In genomic region chr4:108166038-108166437, GRCh38 we compare ENCODE assay signal across 9 cellular contexts. TPM values are rescaled to one million over a fixed set of nuclear protein-coding genes. Genes with fewer than 3 reads are reported as not detected.
DNase-seq lines count a peak whose midpoint lies in the region; ATAC-seq, FAIRE-seq and TF ChIP-seq lines count a peak whose summit lies in the region.
"Had no signal": no experiment of that assay in that cellular context is flagged by ENCODE, and none has a peak within 500 bp of the region (broad histone marks: within the 10 kb centered on the region; RNA-seq: fewer than 3 reads in every experiment).

No MANE protein-coding gene starts in this region.

- no peak overlapping the region for H3K18ac ChIP-seq in H1 (ENCODE audit: extremely low read depth, low read length)

- no peak overlapping the region for H3K4ac ChIP-seq in H1 (replicated peaks; ENCODE audit: insufficient read length, low read depth, low read length)

- H3K36me3 ChIP-seq in HEK293 (ENCODE audit: control insufficient read depth in 2 of 2, insufficient read depth in 1 of 2, low read length in 2 of 2) (peaks cover 0 to 15% of the 10 kb centered on the region in 2 experiments; a peak in 2 of 3 replicates), H1 (ENCODE audit: control insufficient read depth in 2 of 4, insufficient read depth in 4 of 4, low read length in 3 of 4) (no peaks in the 10 kb centered on the region; a peak in 1 of 8 replicates)

- WGBS in H1 (ENCODE audit: extremely low coverage in 1 of 2, insufficient coverage in 1 of 2, insufficient read length in 1 of 2, insufficient replicate concordance in 2 of 2, low coverage in 1 of 2, low lambda C conversion rate in 2 of 2, missing lambda C conversion rate in 1 of 2), 2 experiments = 11% methylated on average over 12 of the region's 12 CpGs; no CpG with 5 or more reads in 1 of the 2 experiments

- H4K5ac ChIP-seq in H1 (ENCODE audit: insufficient read length, low read depth, low read length) = no peak overlapping the region

- TF ChIP-seq POLR2A in H1 (IDR thresholded peaks at IDR 0.05; ENCODE audit: control extremely low read depth in 1 of 2, low read depth in 2 of 2, low read length in 2 of 2) (no peak), GM18505 (IDR thresholded peaks at IDR 0.05; ENCODE audit: borderline replicate concordance, extremely low read depth, insufficient read depth, insufficient read length) (no peak)

- H2BK5ac ChIP-seq in H1 (ENCODE audit: low read depth, low read length) = no peak overlapping the region

- FAIRE-seq in H1 (lab: Jason Lieb, UNC) = no peak

- no peak overlapping the region for H3K23ac ChIP-seq in H1 (ENCODE audit: insufficient read length)

- H3K56ac ChIP-seq in H1 (replicated peaks; ENCODE audit: insufficient read length, low read depth, low read length) = no peak overlapping the region

- H2BK120ac ChIP-seq in H1 (replicated peaks; ENCODE audit: low read depth, low read length) = no peak overlapping the region

- H2BK15ac ChIP-seq in H1 (ENCODE audit: low read length) = no peak overlapping the region

- TF ChIP-seq EP300 in H1 (IDR thresholded peaks at IDR 0.05; ENCODE audit: borderline replicate concordance in 1 of 2, low read depth in 2 of 2, low read length in 2 of 2) = no peak

- H3K27me3 ChIP-seq in H1 (replicated peaks in 1 of 4; ENCODE audit: control insufficient read depth in 3 of 4, extremely low read depth in 1 of 4, insufficient read depth in 3 of 4, low read length in 3 of 4) = peaks cover 42 to 79% (median 66%) of the 10 kb centered on the region in 4 experiments

- H4K20me1 ChIP-seq in H1 (replicated peaks in 1 of 2; ENCODE audit: control insufficient read depth in 1 of 2, insufficient read depth in 2 of 2, low read length in 2 of 2) = peaks cover 3 to 9% of the 10 kb centered on the region in 2 experiments

- H3K9me3 ChIP-seq in HEK293 (ENCODE audit: control insufficient read depth, insufficient read depth, low read depth, low read length) = no peaks in the 10 kb centered on the region
- no peaks in the 10 kb centered on the region for H3K9me3 ChIP-seq in H1 (ENCODE audit: insufficient read depth in 2 of 2, low read depth in 1 of 2, low read length in 1 of 2)

- peak; percentile 21 to 42 for DNase-seq in activated CD4-positive, alpha-beta T cell treated with anti-CD3 and anti-CD28 coated beads for 4 hours
- no peak for DNase-seq in H1 (ENCODE audit: low read depth in 1 of 2, low spot score in 2 of 2)
- DNase-seq in stimulated activated CD4-positive, alpha-beta T cell treated with anti-CD3 and anti-CD28 coated beads, Interleukin-15, amount 100 ng/mL, for 24 hours = peak; percentile 61
- DNase-seq in left ventricle myocardium superior = no peak
- DNase-seq: NCI-H446 treated with DMSO at 0.1 percent for 48 hours had no signal

- no peaks in the 10 kb centered on the region for H3K79me2 ChIP-seq in H1 (ENCODE audit: control insufficient read depth in 1 of 2, insufficient read depth in 2 of 2, low read length in 2 of 2)

- H3K14ac ChIP-seq in H1 (ENCODE audit: insufficient read length) = no peak overlapping the region

- peaks cover 23% of the 10 kb centered on the region for H3K23me2 ChIP-seq in H1 (ENCODE audit: low read depth, low read length)

- H3K79me1 ChIP-seq in H1 (ENCODE audit: low read depth, low read length) = no peaks in the 10 kb centered on the region

- H3K27ac ChIP-seq in HEK293 (ENCODE audit: extremely low read depth, low read depth, low read length) (no peak overlapping the region), H1 (ENCODE audit: low read depth, low read length) (no peak overlapping the region)

- no peak overlapping the region for H2BK20ac ChIP-seq in H1 (ENCODE audit: low read length)

- TF ChIP-seq CTCF in HEK293 (tag by site-specific recombination; IDR thresholded peaks at IDR 0.05) = no peak
- no peak for TF ChIP-seq CTCF in H1 (IDR thresholded peaks at IDR 0.05; ENCODE audit: control extremely low read depth in 1 of 3, insufficient read depth in 1 of 3, low read depth in 1 of 3, low read length in 3 of 3)

- ATAC-seq in GM21360 (IDR thresholded peaks at IDR 0.05; ENCODE audit: unreplicated experiment) (no peak), GM18505 (IDR thresholded peaks at IDR 0.05; ENCODE audit: unreplicated experiment) (no peak), HG03565 (IDR thresholded peaks at IDR 0.05; ENCODE audit: unreplicated experiment) (no peak), left ventricle myocardium superior (no peak)

- H3K4me1 ChIP-seq in HEK293 (ENCODE audit: control insufficient read depth, insufficient read depth, low read length) (peaks cover 3% of the 10 kb centered on the region), H1 (replicated peaks in 1 of 4; ENCODE audit: control insufficient read depth in 3 of 4, insufficient read depth in 4 of 4, low read length in 3 of 4) (peaks cover 6 to 27% (median 9%) of the 10 kb centered on the region in 4 experiments; a peak in 6 of 7 replicates)

- CTCF ChIA-PET in HEK293 (lab: Yijun Ruan, JAX) = no interaction called here
- CTCF ChIA-PET in H1 (lab: Charles Lee; ENCODE audit: partially characterized antibody) = interaction anchor here (1.1 to 1.3 kb wide), 2 partner anchors 9 to 35 kb away, joined by 4 read pairs; no protein-coding TSS in a partner anchor

- peak overlapping the region; percentile 87 to 96 for H3K4me2 ChIP-seq in H1 (ENCODE audit: insufficient read depth in 1 of 2, low read depth in 2 of 2, low read length in 2 of 2)

- no peak overlapping the region for H2AK5ac ChIP-seq in H1 (ENCODE audit: low read depth, low read length)

- no peak overlapping the region for H2BK12ac ChIP-seq in H1 (ENCODE audit: low read depth, low read length)

- H3K9ac ChIP-seq in H1 (replicated peaks in 1 of 4; ENCODE audit: extremely low read depth in 1 of 4, low read depth in 3 of 4, low read length in 3 of 4) = no peak overlapping the region; a peak in 1 of 7 replicates

- H4K8ac ChIP-seq in H1 (ENCODE audit: extremely low read depth, insufficient read depth, low read length) = no peak overlapping the region

- POLR2A ChIA-PET in HEK293 (lab: Yijun Ruan, JAX) = interaction anchor here (0.6 kb wide), 1 partner anchor 117 kb away, joined by 3 read pairs; no protein-coding TSS in a partner anchor
- POLR2A ChIA-PET in H1 (lab: Charles Lee; ENCODE audit: partially characterized antibody) = no interaction called here

- intact Hi-C loops in left ventricle myocardium superior (cut with micrococcal nuclease) = no loop called here

- no peak for TF ChIP-seq RAD21 in H1 (IDR thresholded peaks at IDR 0.05 in 1 of 2, conservative IDR thresholded peaks at IDR 0.05 in 1 of 2; ENCODE audit: low read depth in 2 of 2, low read length in 2 of 2)

- H3K4me3 ChIP-seq in HEK293 (ENCODE audit: low read depth, low read length) (peak overlapping the region; percentile 72), H1 (ENCODE audit: extremely low read depth in 1 of 4, insufficient read depth in 2 of 4, low read depth in 3 of 4, low read length in 4 of 4) (peak overlapping the region; percentile 52 to 76 (median 66); a peak in 6 of 8 replicates)

- H2AFZ ChIP-seq in H1 (ENCODE audit: low read length) = no peak overlapping the region

- H4K91ac ChIP-seq in H1 (replicated peaks; ENCODE audit: insufficient read length, low read length) = no peak overlapping the region

TF ChIP-seq in HEK293, 187 proteins besides CTCF, POLR2A, EP300 and RAD21:
- TF ChIP-seq ZNF521 (tag by site-specific recombination; IDR thresholded peaks at IDR 0.05) = no peak

TF ChIP-seq in H1, 55 proteins besides CTCF, POLR2A, EP300 and RAD21 (continues in another document):
- TF ChIP-seq RNF2 (IDR thresholded peaks at IDR 0.05; ENCODE audit: borderline replicate concordance, low read depth, low read length, missing control alignments, poor library complexity, severe bottlenecking) = peak; percentile 73
- no peak for TF ChIP-seq JUND (IDR thresholded peaks at IDR 0.05; ENCODE audit: low read length)
- TF ChIP-seq RFX5 (IDR thresholded peaks at IDR 0.05; ENCODE audit: borderline replicate concordance, low read depth, low read length) = no peak
- no peak for TF ChIP-seq SP4 (IDR thresholded peaks at IDR 0.05; ENCODE audit: low read length)
- no peak for TF ChIP-seq E2F6 (IDR thresholded peaks at IDR 0.05)
- no peak for TF ChIP-seq SIRT6 (IDR thresholded peaks at IDR 0.05; ENCODE audit: low read length)
- no peak for TF ChIP-seq BCL11A (IDR thresholded peaks at IDR 0.05; ENCODE audit: low read depth in 2 of 2, low read length in 2 of 2)
- no peak for TF ChIP-seq CBX8 (IDR thresholded peaks at IDR 0.05; ENCODE audit: borderline replicate concordance, low read depth, low read length)
- no peak for TF ChIP-seq ATF2 (IDR thresholded peaks at IDR 0.05; ENCODE audit: low read length)
- no peak for TF ChIP-seq MAFK (IDR thresholded peaks at IDR 0.05; ENCODE audit: low read depth, low read length)
- no peak for TF ChIP-seq SP1 (IDR thresholded peaks at IDR 0.05; ENCODE audit: low read depth, low read length)
- TF ChIP-seq EZH2 (IDR thresholded peaks at IDR 0.05; ENCODE audit: low read depth, low read length, severe bottlenecking) = no peak

RNA-seq across cellular contexts. Expression of gene LEF1, which starts 2.7 kb away (rescaled TPM):
- total RNA-seq in H1 (2021; fragmentation: NEBNext Ultra II Directional; extraction: Animal tissue kit (Norgen Biotek cat#: 25700)) = 0.67 and 2.6 TPM in 2 replicates
- 3.6 and 5.2 TPM in 2 replicates for polyA plus RNA-seq in H1 (2011; rRNA removed)
- 3.1 TPM for polyA plus RNA-seq in H1 (2011; cell fraction: cytosol; rRNA removed)
- 3.4 TPM for polyA plus RNA-seq in H1 (2011; cell fraction: nucleus; rRNA removed)
- polyA plus RNA-seq in H1 (2012, experiment 1 of 2) = 1.3 to 2.7 TPM (median 2.0 TPM) in 4 replicates
- 0.62 TPM for polyA plus RNA-seq in H1 (2012, experiment 2 of 2)
- polyA plus RNA-seq in H1 (2013, experiment 1 of 2) = 0.12 TPM
- polyA plus RNA-seq in H1 (2013, experiment 2 of 2) = 0.20 TPM
- 3.6 and 5.4 TPM in 2 replicates for polyA minus RNA-seq in H1 (2011; rRNA and poly(A)+ RNA removed)
- 1.6 TPM for polyA minus RNA-seq in H1 (2011; cell fraction: cytosol; rRNA and poly(A)+ RNA removed)
- 4.3 TPM for polyA minus RNA-seq in H1 (2011; cell fraction: nucleus; rRNA and poly(A)+ RNA removed)
- 0.47 TPM for total RNA-seq in left ventricle myocardium superior

Comparison
In these comparisons a context has a peak if more than half of its experiments do, and no peak if none do; other contexts are left out.
1. DNase-seq: peak in activated CD4-positive, alpha-beta T cell treated with anti-CD3 and anti-CD28 coated beads for 4 hours (2 of 2) and stimulated activated CD4-positive, alpha-beta T cell treated with anti-CD3 and anti-CD28 coated beads, Interleukin-15, amount 100 ng/mL, for 24 hours (single experiment); none in H1 (0 of 2) and left ventricle myocardium superior (single experiment).